In the genomic region with DNA sequence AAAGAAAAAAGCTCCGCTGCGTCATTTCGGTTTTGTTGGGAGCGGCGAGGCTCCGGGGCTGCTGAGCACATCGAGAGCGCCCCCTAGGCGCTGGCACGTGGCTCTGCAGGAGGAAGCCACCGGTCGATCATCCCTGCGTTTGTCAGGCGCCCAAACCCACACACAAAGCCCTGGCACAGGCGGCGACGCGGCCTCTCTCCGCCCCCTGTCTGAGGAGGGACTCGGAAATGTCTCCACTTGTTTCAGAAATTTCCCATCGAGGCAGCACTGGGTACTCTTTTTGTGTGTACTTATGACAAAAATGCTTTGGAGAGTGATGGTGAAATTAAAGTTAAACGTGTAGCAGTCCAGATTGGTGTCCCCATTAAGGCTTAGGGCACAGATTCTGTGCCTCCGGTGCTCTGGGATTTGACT, we compare ENCODE assay signal across 9 cellular contexts.
DNase-seq lines count a peak whose midpoint lies in the region; ATAC-seq and TF ChIP-seq lines count a peak whose summit lies in the region.
"Had no signal": no experiment of that assay in that cellular context is flagged by ENCODE, and none has a peak within 500 bp of the region (broad histone marks: within the 10 kb centered on the region; RNA-seq: fewer than 3 reads in every experiment).

No MANE protein-coding gene starts in this region.

- 7% methylated on average over 23 of the region's 23 CpGs for WGBS in HUES64
- WGBS in spleen, 5 donors = 4 to 8% (median 5%) methylated on average over 22 to 23 of the region's 23 CpGs

- TF ChIP-seq CTCF in spleen (IDR thresholded peaks at IDR 0.05 in 8 of 11, conservative IDR thresholded peaks at IDR 0.05 in 3 of 11) = peak in 9 of 11 experiments; percentile 10 to 78 (median 65)

- H3K27me3 ChIP-seq in HUES64 (ENCODE audit: insufficient read depth, low read length) (peaks cover 20% of the 10 kb centered on the region), spleen (replicated peaks in 1 of 7) (peaks cover 0 to 38% (median 0%) of the 10 kb centered on the region in 7 donors)

- H3K4me3 ChIP-seq in HUES64 (ENCODE audit: low read length) = 0 out of 2 replicates have a peak overlapping the region, but pooled peaks have one; percentile 24
- no peak overlapping the region for H3K4me3 ChIP-seq in spleen

- no peak overlapping the region for H3K9ac ChIP-seq in HUES64 (ENCODE audit: low read depth, low read length)

- H3K9me3 ChIP-seq in HUES64 (ENCODE audit: insufficient read depth, low read depth, low read length) (no peaks in the 10 kb centered on the region), spleen (peaks cover 0 to 4% (median 0%) of the 10 kb centered on the region in 8 donors)

- intact Hi-C loops in spleen (cut with DNase I; ENCODE audit: low total_unique reads) = no loop called here

- H3K4me1 ChIP-seq in HUES64 (ENCODE audit: insufficient read depth, low read length) = peaks cover 18% of the 10 kb centered on the region
- peaks cover 0 to 6% (median 2%) of the 10 kb centered on the region in 6 donors for H3K4me1 ChIP-seq in spleen

- no peak for TF ChIP-seq POLR2A in spleen (IDR thresholded peaks at IDR 0.05)

- H3K36me3 ChIP-seq in HUES64 (ENCODE audit: insufficient read depth, low read length) (no peaks in the 10 kb centered on the region), spleen (no peaks in the 10 kb centered on the region)

- no peak overlapping the region for H3K27ac ChIP-seq in HUES64 (ENCODE audit: low read depth, low read length)
- H3K27ac ChIP-seq in spleen = no peak overlapping the region

- ATAC-seq in GM19372 (IDR thresholded peaks at IDR 0.05; ENCODE audit: low read depth, unreplicated experiment) (peak; percentile 54), HG02571 (IDR thresholded peaks at IDR 0.05; ENCODE audit: unreplicated experiment) (no peak)
- ATAC-seq: T-cell had no signal

- DNase-seq in COLO829 (ENCODE audit: low spot score) = peak; percentile 20
- peak; percentile 40 for DNase-seq in NOMO-1 treated with dmso at 0.1 percent for 144 hours (lab: John Stamatoyannopoulos, UW; ENCODE audit: unreplicated experiment)
- DNase-seq in amniotic epithelial cell (ENCODE audit: low read depth) = peak; percentile 1
- DNase-seq in hippocampal formation (lab: John Stamatoyannopoulos, UW) = peak; percentile 23 to 31
- peak; percentile 75 for DNase-seq in spleen

Comparison
In these comparisons a context has a peak if more than half of its experiments do, and no peak if none do; other contexts are left out.
1. DNase-seq: peak in every context shown above with its lines; median percentile 75 in spleen; 40 in NOMO-1 treated with dmso at 0.1 percent for 144 hours; 27 in hippocampal formation; 20 in COLO829; 1 in amniotic epithelial cell.